In the genomic region with DNA sequence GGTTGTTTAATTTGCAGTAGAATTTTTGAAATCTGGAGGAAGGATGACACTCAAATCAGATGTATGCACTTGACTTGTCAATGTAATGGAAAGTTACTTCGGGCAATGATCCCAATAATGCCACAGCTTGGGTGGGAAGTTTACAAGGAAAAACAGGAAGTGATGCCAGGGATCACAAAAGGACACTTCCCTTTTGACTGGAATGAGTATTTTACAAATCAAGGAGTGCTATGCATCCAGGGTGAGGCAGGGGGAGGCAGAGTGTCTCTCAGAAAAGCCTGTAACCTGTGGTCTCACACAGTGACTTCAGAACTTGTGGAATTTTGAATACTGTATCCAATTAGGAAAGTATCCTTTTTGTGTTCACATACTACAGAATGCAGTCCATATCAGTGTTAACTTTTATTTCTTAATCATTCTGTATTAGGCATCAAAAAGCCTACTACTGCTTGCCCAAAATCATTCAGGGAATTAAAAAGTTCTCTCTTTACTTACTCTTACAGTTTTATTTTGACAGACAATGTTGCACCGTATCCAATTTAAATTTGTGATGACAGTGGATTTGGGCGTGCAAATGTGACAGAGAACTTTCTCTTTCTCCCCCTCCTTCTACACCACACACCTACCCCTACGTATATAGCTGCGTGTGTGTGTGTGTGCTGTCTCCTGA, we compare ENCODE assay signal across 8 cellular contexts.
DNase-seq lines count a peak whose midpoint lies in the region; ATAC-seq and TF ChIP-seq lines count a peak whose summit lies in the region.

No MANE protein-coding gene starts in this region.

- H3K36me3 ChIP-seq in Panc1 (ENCODE audit: control insufficient read depth, insufficient read depth, low read length) (no peaks in the 10 kb centered on the region), psoas muscle (ENCODE audit: insufficient read depth in 1 of 2, low read depth in 1 of 2) (no peaks in the 10 kb centered on the region)

- H3K9me3 ChIP-seq in Panc1 (ENCODE audit: control insufficient read depth, insufficient read depth, low read depth, low read length) (no peaks in the 10 kb centered on the region), psoas muscle (no peaks in the 10 kb centered on the region)

- H3K27me3 ChIP-seq in Panc1 (ENCODE audit: control insufficient read depth, insufficient read depth, low read length) (no peaks in the 10 kb centered on the region), psoas muscle (ENCODE audit: insufficient read depth in 3 of 3, low read length in 2 of 3) (no peaks in the 10 kb centered on the region)

- POLR2A ChIA-PET in Panc1 (lab: Charles Lee), result no interaction called here

- 55 to 58% (median 56%) methylated on average over 5 of the region's 5 CpGs for whole genome bisulfite sequencing in psoas muscle, 3 donors

- in situ Hi-C loops in Panc1 (cut with HindIII; ENCODE audit: low pct_unique_long_range_greater_than_20kb, low sequenced_read_pairs), result no loop called here

- TF ChIP-seq CTCF in Panc1 (IDR thresholded peaks at IDR 0.05), result peak; percentile 38
- TF ChIP-seq CTCF in foreskin fibroblast (IDR thresholded peaks at IDR 0.05; ENCODE audit: low read depth, low read length), result peak; percentile 63
- TF ChIP-seq CTCF in psoas muscle (IDR thresholded peaks at IDR 0.05), result peak; percentile 36

- H3K4me1 ChIP-seq in Panc1 (ENCODE audit: control insufficient read depth, insufficient read depth, low read length), result no peaks in the 10 kb centered on the region
- H3K4me1 ChIP-seq in psoas muscle, result no peaks in the 10 kb centered on the region

- intact Hi-C loops in Right ventricle myocardium inferior (cut with DNase I), result loop anchor here (5.0 kb wide), 2 partner anchors 169 to 444 kb away; a partner anchor contains a TSS
- intact Hi-C loops in cardiac septum (cut with DNase I), result no loop called here
- intact Hi-C loops in Panc1 (cut with micrococcal nuclease; ENCODE audit: unreplicated experiment), result no loop called here
- intact Hi-C loops in psoas muscle (cut with DNase I), result no loop called here

- CTCF ChIA-PET in Panc1 (lab: Charles Lee), result no interaction called here

- DNase-seq in Right ventricle myocardium inferior (ENCODE audit: missing footprints), result no peak
- DNase-seq in cardiac septum (ENCODE audit: low spot score), result no peak
- DNase-seq in Panc1 (ENCODE audit: low read depth, low spot score), result no peak
- peak; percentile 24 to 55 for DNase-seq in foreskin fibroblast
- no peak for DNase-seq in psoas muscle
- no peak for DNase-seq in stimulated activated CD4-positive, alpha-beta T cell treated with anti-CD3 and anti-CD28 coated beads, Interleukin-4, amount 100 ng/mL, for 1 hour

- H3K4me3 ChIP-seq in Panc1 (ENCODE audit: low read depth in 2 of 2, low read length in 2 of 2), result no peak overlapping the region
- no peak overlapping the region for H3K4me3 ChIP-seq in foreskin fibroblast (ENCODE audit: low read depth in 1 of 2, low read length in 2 of 2)
- no peak overlapping the region for H3K4me3 ChIP-seq in psoas muscle

- ATAC-seq in Right ventricle myocardium inferior, result peak; percentile 68
- no peak for ATAC-seq in Panc1
- no peak for ATAC-seq in psoas muscle
- ATAC-seq in GM18861 (IDR thresholded peaks at IDR 0.05; ENCODE audit: unreplicated experiment), result no peak
- ATAC-seq in HG03108 (IDR thresholded peaks at IDR 0.05; ENCODE audit: unreplicated experiment), result no peak

- no TSS peak for BruUV-seq in Panc1 (replicated peaks; lab: Mats Ljungman, UMichigan)

- no peak overlapping the region for H3K27ac ChIP-seq in Panc1 (ENCODE audit: low read length)
- no peak overlapping the region for H3K27ac ChIP-seq in psoas muscle

Comparison
In these comparisons a context has a peak if more than half of its experiments do, and no peak if none do; other contexts are left out.
1. DNase-seq: peak in foreskin fibroblast (2 of 2); none in Right ventricle myocardium inferior (single experiment), cardiac septum (single experiment), Panc1 (single experiment), psoas muscle (0 of 2) and stimulated activated CD4-positive, alpha-beta T cell treated with anti-CD3 and anti-CD28 coated beads, Interleukin-4, amount 100 ng/mL, for 1 hour (single experiment).
2. Peak in every context shown above with its lines, with median percentiles within 50 percentile points of each other: CTCF ChIP-seq.